Comparison of ENCODE assay signal across 8 cellular contexts in the genomic region with DNA sequence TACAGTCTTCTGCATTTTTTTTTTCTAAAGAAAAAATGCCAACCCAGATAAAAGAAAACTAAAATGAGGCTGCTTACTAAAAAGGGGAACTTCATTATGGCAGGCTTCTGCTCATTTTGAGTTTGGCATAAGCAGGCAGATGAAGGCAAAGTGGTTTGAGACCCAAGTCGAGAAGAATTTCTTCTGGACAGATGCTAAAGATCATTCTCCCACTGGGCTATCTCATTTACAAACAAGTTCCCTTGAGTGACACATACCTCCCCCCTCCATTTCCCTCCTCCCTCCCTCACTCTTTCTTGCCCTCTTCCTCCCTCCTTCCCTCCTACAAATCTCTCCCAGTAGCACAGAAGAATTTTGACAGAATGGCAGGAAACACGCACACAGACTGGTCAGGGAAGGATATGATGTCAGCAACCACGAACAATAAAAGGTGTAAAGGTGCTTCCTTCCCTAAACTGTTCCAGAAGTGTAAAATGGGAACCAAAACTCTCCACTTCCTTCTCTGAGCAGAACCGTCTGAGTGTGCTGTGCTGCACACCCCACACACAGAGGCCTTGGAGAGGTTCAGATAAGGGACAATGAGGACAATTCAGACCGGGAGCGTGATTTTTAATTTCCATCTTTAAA. TPM values are rescaled to one million over a fixed set of nuclear protein-coding genes. Genes with fewer than 3 reads are reported as not detected.
DNase-seq lines count a peak whose midpoint lies in the region; ATAC-seq, FAIRE-seq and TF ChIP-seq lines count a peak whose summit lies in the region.

No MANE protein-coding gene starts in this region.

- H3K14ac ChIP-seq in H1 (ENCODE audit: insufficient read length), result no peak overlapping the region

- no peak overlapping the region for H2BK12ac ChIP-seq in H1 (ENCODE audit: low read depth, low read length)

- no peak overlapping the region for H3K23ac ChIP-seq in H1 (ENCODE audit: insufficient read length)

- no peak for TF ChIP-seq EP300 in H1 (IDR thresholded peaks at IDR 0.05; ENCODE audit: borderline replicate concordance in 1 of 2, low read depth in 2 of 2, low read length in 2 of 2)

- H3K79me2 ChIP-seq in H1 (ENCODE audit: control insufficient read depth in 1 of 2, insufficient read depth in 2 of 2, low read length in 2 of 2), result no peaks in the 10 kb centered on the region

- H3K9ac ChIP-seq in H1 (replicated peaks in 1 of 4; ENCODE audit: extremely low read depth in 1 of 4, low read depth in 3 of 4, low read length in 3 of 4), result no peak overlapping the region
- no peak overlapping the region for H3K9ac ChIP-seq in kidney (ENCODE audit: low read length in 2 of 2)

- no peaks in the 10 kb centered on the region for H3K9me3 ChIP-seq in Peyer's patch
- no peaks in the 10 kb centered on the region for H3K9me3 ChIP-seq in H1 (ENCODE audit: insufficient read depth in 2 of 2, low read depth in 1 of 2, low read length in 1 of 2)
- H3K9me3 ChIP-seq in kidney (ENCODE audit: control insufficient read depth in 1 of 2, low read length in 2 of 2), result no peaks in the 10 kb centered on the region

- TF ChIP-seq POLR2A in Peyer's patch (IDR thresholded peaks at IDR 0.05) (peak in 1 of 2 donors; percentile 29), H1 (IDR thresholded peaks at IDR 0.05; ENCODE audit: control extremely low read depth in 1 of 2, low read depth in 2 of 2, low read length in 2 of 2) (no peak)

- no peaks in the 10 kb centered on the region for H3K23me2 ChIP-seq in H1 (ENCODE audit: low read depth, low read length)

- peak overlapping the region; percentile 97 for H2AFZ ChIP-seq in H1 (ENCODE audit: low read length)

- H4K91ac ChIP-seq in H1 (replicated peaks; ENCODE audit: insufficient read length, low read length), result no peak overlapping the region

- peaks cover 0 to 2% of the 10 kb centered on the region in 2 donors for H3K27me3 Mint-ChIP-seq in natural killer cell treated with Interleukin-12 subunit alpha and Interleukin-12 subunit beta and Interleukin-15 and Interleukin-18, amount 100 ng/mL, for 72 hours

- no peak overlapping the region for H2AK5ac ChIP-seq in H1 (ENCODE audit: low read depth, low read length)

- 70% methylated on average over 6 of the region's 6 CpGs; no CpG with 5 or more reads in 1 of the 2 experiments for WGBS in H1 (ENCODE audit: extremely low coverage in 1 of 2, insufficient coverage in 1 of 2, insufficient read length in 1 of 2, insufficient replicate concordance in 2 of 2, low coverage in 1 of 2, low lambda C conversion rate in 2 of 2, missing lambda C conversion rate in 1 of 2), 2 experiments

- TF ChIP-seq CTCF in Peyer's patch (IDR thresholded peaks at IDR 0.05) (no peak), H1 (IDR thresholded peaks at IDR 0.05; ENCODE audit: control extremely low read depth in 1 of 3, insufficient read depth in 1 of 3, low read depth in 1 of 3, low read length in 3 of 3) (no peak), kidney (IDR thresholded peaks at IDR 0.05; ENCODE audit: borderline replicate concordance, extremely low read depth, insufficient read depth) (no peak)

- no peak overlapping the region for H2BK20ac ChIP-seq in H1 (ENCODE audit: low read length)

- H3K4me1 Mint-ChIP-seq in natural killer cell treated with Interleukin-12 subunit alpha and Interleukin-12 subunit beta and Interleukin-15 and Interleukin-18, amount 100 ng/mL, for 72 hours (ENCODE audit: low read depth in 2 of 2), result peaks cover 24 to 27% of the 10 kb centered on the region in 2 donors

- no peak overlapping the region for H3K18ac ChIP-seq in H1 (ENCODE audit: extremely low read depth, low read length)

- H3K36me3 ChIP-seq in Peyer's patch (no peaks in the 10 kb centered on the region), H1 (ENCODE audit: control insufficient read depth in 2 of 4, insufficient read depth in 4 of 4, low read length in 3 of 4) (no peaks in the 10 kb centered on the region), kidney (ENCODE audit: control insufficient read depth in 1 of 2, insufficient read depth in 2 of 2, low read length in 2 of 2) (no peaks in the 10 kb centered on the region)

- H3K79me1 ChIP-seq in H1 (ENCODE audit: low read depth, low read length), result no peaks in the 10 kb centered on the region

- intact Hi-C loops in kidney (cut with DNase I), result no loop called here

- CTCF ChIA-PET in H1 (lab: Charles Lee; ENCODE audit: partially characterized antibody), result no interaction called here

- H3K4me1 ChIP-seq in Peyer's patch, result peaks cover 0 to 11% (median 0%) of the 10 kb centered on the region in 4 donors
- H3K4me1 ChIP-seq in H1 (replicated peaks in 1 of 4; ENCODE audit: control insufficient read depth in 3 of 4, insufficient read depth in 4 of 4, low read length in 3 of 4), result peaks cover 0 to 5% (median 5%) of the 10 kb centered on the region in 4 experiments; a peak in 5 of 7 replicates
- peaks cover 2 to 4% of the 10 kb centered on the region in 2 donors for H3K4me1 ChIP-seq in kidney (ENCODE audit: control insufficient read depth in 1 of 2, insufficient read depth in 1 of 2, low read depth in 1 of 2, low read length in 2 of 2)

- H3K4me3 ChIP-seq in Peyer's patch, result no peak overlapping the region
- no peak overlapping the region for H3K4me3 ChIP-seq in H1 (ENCODE audit: extremely low read depth in 1 of 4, insufficient read depth in 2 of 4, low read depth in 3 of 4, low read length in 4 of 4)
- H3K4me3 ChIP-seq in kidney (ENCODE audit: low read length in 2 of 2), result no peak overlapping the region

- H4K20me1 ChIP-seq in H1 (replicated peaks in 1 of 2; ENCODE audit: control insufficient read depth in 1 of 2, insufficient read depth in 2 of 2, low read length in 2 of 2), result no peaks in the 10 kb centered on the region

- no peak overlapping the region for H3K4ac ChIP-seq in H1 (replicated peaks; ENCODE audit: insufficient read length, low read depth, low read length)

- ATAC-seq in activated naive CD4-positive, alpha-beta T cell treated with anti-CD3 and anti-CD28 coated beads, Interleukin-2, amount 50 U/mL, for 72 hours, result peak; percentile 64 to 76
- peak; percentile 69 for ATAC-seq in HG03039 (IDR thresholded peaks at IDR 0.05; ENCODE audit: unreplicated experiment)
- no peak for ATAC-seq in natural killer cell treated with Interleukin-12 subunit alpha and Interleukin-12 subunit beta and Interleukin-15 and Interleukin-18, amount 100 ng/mL, for 72 hours

- H3K9me3 Mint-ChIP-seq in activated naive CD4-positive, alpha-beta T cell treated with anti-CD3 and anti-CD28 coated beads, Interleukin-2, amount 50 U/mL, for 72 hours, result peaks cover 0 to 4% of the 10 kb centered on the region in 2 donors
- H3K9me3 Mint-ChIP-seq in natural killer cell treated with Interleukin-12 subunit alpha and Interleukin-12 subunit beta and Interleukin-15 and Interleukin-18, amount 100 ng/mL, for 72 hours, result no peaks in the 10 kb centered on the region

- H4K5ac ChIP-seq in H1 (ENCODE audit: insufficient read length, low read depth, low read length), result no peak overlapping the region

- no peak overlapping the region for H4K8ac ChIP-seq in H1 (ENCODE audit: extremely low read depth, insufficient read depth, low read length)

- no peak overlapping the region for H3K56ac ChIP-seq in H1 (replicated peaks; ENCODE audit: insufficient read length, low read depth, low read length)

- H3K4me3 Mint-ChIP-seq in natural killer cell treated with Interleukin-12 subunit alpha and Interleukin-12 subunit beta and Interleukin-15 and Interleukin-18, amount 100 ng/mL, for 72 hours, result peak overlapping the region; percentile 44

- H2BK5ac ChIP-seq in H1 (ENCODE audit: low read depth, low read length), result peak overlapping the region; percentile 38; the same call in 1 of the 2 replicates

- peak; percentile 60 for FAIRE-seq in H1 (lab: Jason Lieb, UNC)
- FAIRE-seq in kidney (lab: Jason Lieb, UNC), result no peak

- TF ChIP-seq RAD21 in H1 (IDR thresholded peaks at IDR 0.05 in 1 of 2, conservative IDR thresholded peaks at IDR 0.05 in 1 of 2; ENCODE audit: low read depth in 2 of 2, low read length in 2 of 2), result no peak

- H3K27ac ChIP-seq in Peyer's patch (peak overlapping the region; percentile 64 to 74 (median 74)), H1 (ENCODE audit: low read depth, low read length) (no peak overlapping the region), kidney (ENCODE audit: low read depth in 2 of 2, low read length in 2 of 2) (peak overlapping the region in 1 of 2 donors; percentile 71)

- no peak overlapping the region for H3K27ac Mint-ChIP-seq in activated naive CD4-positive, alpha-beta T cell treated with anti-CD3 and anti-CD28 coated beads, Interleukin-2, amount 50 U/mL, for 72 hours
- H3K27ac Mint-ChIP-seq in natural killer cell treated with Interleukin-12 subunit alpha and Interleukin-12 subunit beta and Interleukin-15 and Interleukin-18, amount 100 ng/mL, for 72 hours, result peak overlapping the region; percentile 47 to 53

- DNase-seq in activated naive CD4-positive, alpha-beta T cell treated with anti-CD3 and anti-CD28 coated beads, Interleukin-2, amount 50 U/mL, for 72 hours (ENCODE audit: low spot score in 2 of 2), result no peak
- no peak for DNase-seq in activated naive CD4-positive, alpha-beta T cell treated with anti-CD3 and anti-CD28 coated beads, Interleukin-2, amount 50 U/mL, for 16 hours
- DNase-seq in Peyer's patch (peak in 2 of 3 donors; percentile 64 to 66), H1 (ENCODE audit: low read depth in 1 of 2, low spot score in 2 of 2) (no peak), ureter (ENCODE audit: low spot score) (no peak), kidney (no peak)
- DNase-seq in natural killer cell treated with Interleukin-12 subunit alpha and Interleukin-12 subunit beta and Interleukin-15 and Interleukin-18, amount 100 ng/mL, for 72 hours (ENCODE audit: low spot score), result no peak

- POLR2A ChIA-PET in H1 (lab: Charles Lee; ENCODE audit: partially characterized antibody), result no interaction called here

- no peak overlapping the region for H2BK120ac ChIP-seq in H1 (replicated peaks; ENCODE audit: low read depth, low read length)

- H3K27me3 ChIP-seq in Peyer's patch, result no peaks in the 10 kb centered on the region
- peaks cover 0 to 1% (median 0%) of the 10 kb centered on the region in 4 experiments; a peak in 1 of 7 replicates for H3K27me3 ChIP-seq in H1 (replicated peaks in 1 of 4; ENCODE audit: control insufficient read depth in 3 of 4, extremely low read depth in 1 of 4, insufficient read depth in 3 of 4, low read length in 3 of 4)

- H2BK15ac ChIP-seq in H1 (ENCODE audit: low read length), result no peak overlapping the region

- no peaks in the 10 kb centered on the region for H3K36me3 Mint-ChIP-seq in activated naive CD4-positive, alpha-beta T cell treated with anti-CD3 and anti-CD28 coated beads, Interleukin-2, amount 50 U/mL, for 72 hours
- no peaks in the 10 kb centered on the region for H3K36me3 Mint-ChIP-seq in natural killer cell treated with Interleukin-12 subunit alpha and Interleukin-12 subunit beta and Interleukin-15 and Interleukin-18, amount 100 ng/mL, for 72 hours

- no peak overlapping the region; a peak in 1 of 4 replicates for H3K4me2 ChIP-seq in H1 (ENCODE audit: insufficient read depth in 1 of 2, low read depth in 2 of 2, low read length in 2 of 2)

RNA-seq across cellular contexts. Expression of gene MEF2C, which starts 55.9 kb away (rescaled TPM):
- total RNA-seq in activated naive CD4-positive, alpha-beta T cell treated with anti-CD3 and anti-CD28 coated beads, Interleukin-2, amount 50 U/mL, for 72 hours, result under 1 TPM; 0.09 to 0.27 TPM
- total RNA-seq in Peyer's patch, result 100 to 1,000 TPM in 1 of 4 donors, 10 to 100 TPM in 2, 1 to 10 TPM in 1; 5.4 to 137 (median 14.4) TPM
- 0.99 and 1.4 TPM in 2 replicates for total RNA-seq in H1 (2021; fragmentation: NEBNext Ultra II Directional; extraction: Animal tissue kit (Norgen Biotek cat#: 25700))
- 0.59 and 0.75 TPM in 2 replicates for polyA plus RNA-seq in H1 (2011; rRNA removed)
- 0.22 TPM for polyA plus RNA-seq in H1 (2011; cell fraction: cytosol; rRNA removed)
- 1.0 TPM for polyA plus RNA-seq in H1 (2011; cell fraction: nucleus; rRNA removed)
- polyA plus RNA-seq in H1 (2012, experiment 1 of 2), result 0.35 to 1.3 TPM (median 1.0 TPM) in 4 replicates
- not detected for polyA plus RNA-seq in H1 (2012, experiment 2 of 2)
- polyA plus RNA-seq in H1 (2013, experiment 1 of 2), result 1.1 TPM
- 0.87 TPM for polyA plus RNA-seq in H1 (2013, experiment 2 of 2)
- 1.4 and 2.0 TPM in 2 replicates for polyA minus RNA-seq in H1 (2011; rRNA and poly(A)+ RNA removed)
- not detected for polyA minus RNA-seq in H1 (2011; cell fraction: cytosol; rRNA and poly(A)+ RNA removed)
- polyA minus RNA-seq in H1 (2011; cell fraction: nucleus; rRNA and poly(A)+ RNA removed), result 4.0 TPM
- total RNA-seq in natural killer cell treated with Interleukin-12 subunit alpha and Interleukin-12 subunit beta and Interleukin-15 and Interleukin-18, amount 100 ng/mL, for 72 hours, result 1 to 10 TPM; 3.3 to 3.5 TPM
- total RNA-seq in ureter, result 57.7 TPM
- total RNA-seq in kidney, result 75.4 TPM
- 5.3 TPM for polyA plus RNA-seq in kidney (ENCODE audit: insufficient read depth, low read depth, low replicate concordance)

Comparison
In these comparisons a context has a peak if more than half of its experiments do, and no peak if none do; other contexts are left out.
1. ATAC-seq: peak in activated naive CD4-positive, alpha-beta T cell treated with anti-CD3 and anti-CD28 coated beads, Interleukin-2, amount 50 U/mL, for 72 hours (2 of 2) and HG03039 (single experiment); none in natural killer cell treated with Interleukin-12 subunit alpha and Interleukin-12 subunit beta and Interleukin-15 and Interleukin-18, amount 100 ng/mL, for 72 hours (0 of 2).
2. DNase-seq: peak in Peyer's patch (2 of 3); none in activated naive CD4-positive, alpha-beta T cell treated with anti-CD3 and anti-CD28 coated beads, Interleukin-2, amount 50 U/mL, for 72 hours (0 of 2), activated naive CD4-positive, alpha-beta T cell treated with anti-CD3 and anti-CD28 coated beads, Interleukin-2, amount 50 U/mL, for 16 hours (single experiment), H1 (0 of 2), natural killer cell treated with Interleukin-12 subunit alpha and Interleukin-12 subunit beta and Interleukin-15 and Interleukin-18, amount 100 ng/mL, for 72 hours (single experiment), ureter (single experiment) and kidney (single experiment).
3. H3K27ac Mint-ChIP-seq: peak in natural killer cell treated with Interleukin-12 subunit alpha and Interleukin-12 subunit beta and Interleukin-15 and Interleukin-18, amount 100 ng/mL, for 72 hours (2 of 2); none in activated naive CD4-positive, alpha-beta T cell treated with anti-CD3 and anti-CD28 coated beads, Interleukin-2, amount 50 U/mL, for 72 hours (0 of 2).